Comparison of ENCODE assay signal across 16 cellular contexts in genomic region chr1:49622877-49623276, GRCh38.
DNase-seq lines count a peak whose midpoint lies in the region; ATAC-seq and TF ChIP-seq lines count a peak whose summit lies in the region.
"Had no signal": no experiment of that assay in that cellular context is flagged by ENCODE, and none has a peak within 500 bp of the region (broad histone marks: within the 10 kb centered on the region; RNA-seq: fewer than 3 reads in every experiment).

No MANE protein-coding gene starts in this region.

- no peak overlapping the region for H2AFZ ChIP-seq in SK-N-SH (ENCODE audit: low read depth)

- TF ChIP-seq EP300 in SK-N-SH (IDR thresholded peaks at IDR 0.05; ENCODE audit: borderline replicate concordance in 1 of 2, low read depth in 1 of 2, low read length in 1 of 2), result no peak

- H3K36me3 ChIP-seq in SK-N-SH (replicated peaks in 1 of 2; ENCODE audit: control insufficient read depth in 1 of 2, insufficient read depth in 2 of 2, low read length in 1 of 2) (no peaks in the 10 kb centered on the region), endodermal cell (ENCODE audit: control insufficient read depth, insufficient read depth, low read length) (no peaks in the 10 kb centered on the region)
- H3K36me3 ChIP-seq: BLaER1 treated with 17β-estradiol and CSF1 and Interleukin-3, amounts not matched to agents 10 nM and 100 nM had no signal

- H3K4me3 Mint-ChIP-seq in endodermal cell, result no peak overlapping the region
- H3K4me3 Mint-ChIP-seq in activated naive CD4-positive, alpha-beta T cell treated with anti-CD3 and anti-CD28 coated beads, Interleukin-2, amount 10 ng/mL, durations not matched to agents 7 days and 5 days, result no peak overlapping the region
- H3K4me3 Mint-ChIP-seq: CD4-positive, alpha-beta T cell; CD8-positive, alpha-beta T cell had no signal

- TF ChIP-seq RAD21 in SK-N-SH (IDR thresholded peaks at IDR 0.05; ENCODE audit: low read length), result no peak

- CTCF ChIA-PET in SK-N-SH (lab: Yijun Ruan, JAX), result interaction anchor here (0.7 kb wide), 1 partner anchor 79 kb away, joined by 3 read pairs; no protein-coding TSS in a partner anchor
- CTCF ChIA-PET in activated naive CD4-positive, alpha-beta T cell treated with anti-CD3 and anti-CD28 coated beads, Interleukin-2, amount 10 ng/mL, durations not matched to agents 7 days and 5 days (lab: Charles Lee), result no interaction called here

- no peaks in the 10 kb centered on the region for H3K79me2 ChIP-seq in SK-N-SH (ENCODE audit: insufficient read depth)

- H4K20me1 ChIP-seq in SK-N-SH (ENCODE audit: insufficient read depth), result no peaks in the 10 kb centered on the region
- H4K20me1 ChIP-seq: BLaER1 treated with 17β-estradiol and CSF1 and Interleukin-3, amounts not matched to agents 10 nM and 100 nM had no signal

- H3K27me3 Mint-ChIP-seq in endodermal cell (ENCODE audit: insufficient read depth), result no peaks in the 10 kb centered on the region
- H3K27me3 Mint-ChIP-seq in activated naive CD4-positive, alpha-beta T cell treated with anti-CD3 and anti-CD28 coated beads, Interleukin-2, amount 10 ng/mL, durations not matched to agents 7 days and 5 days, result no peaks in the 10 kb centered on the region
- H3K27me3 Mint-ChIP-seq: CD4-positive, alpha-beta T cell had no signal

- H3K9me3 ChIP-seq in SK-N-SH (no peaks in the 10 kb centered on the region), endodermal cell (ENCODE audit: control insufficient read depth, low read length) (peaks cover 80% of the 10 kb centered on the region)
- H3K9me3 ChIP-seq: Caco-2 had no signal

- 50% methylated on average over 3 of the region's 3 CpGs for WGBS in SK-N-SH (ENCODE audit: low lambda C conversion rate)
- 79 to 89% methylated on average over 2 to 3 of the region's 3 CpGs for WGBS in endodermal cell (ENCODE audit: insufficient coverage in 1 of 2, insufficient read length in 1 of 2), 2 experiments

- H3K36me3 Mint-ChIP-seq in endodermal cell (ENCODE audit: low read depth), result no peaks in the 10 kb centered on the region
- H3K36me3 Mint-ChIP-seq in activated naive CD4-positive, alpha-beta T cell treated with anti-CD3 and anti-CD28 coated beads, Interleukin-2, amount 10 ng/mL, durations not matched to agents 7 days and 5 days, result no peaks in the 10 kb centered on the region
- H3K36me3 Mint-ChIP-seq: CD8-positive, alpha-beta T cell had no signal

- no peaks in the 10 kb centered on the region for H3K27me3 ChIP-seq in SK-N-SH (ENCODE audit: insufficient read depth)
- H3K27me3 ChIP-seq in endodermal cell (ENCODE audit: control insufficient read depth, insufficient read depth, low read length, poor library complexity, severe bottlenecking), result no peaks in the 10 kb centered on the region
- H3K27me3 ChIP-seq: BLaER1 treated with 17β-estradiol and CSF1 and Interleukin-3, amounts not matched to agents 10 nM and 100 nM had no signal

- TF ChIP-seq CTCF in SK-N-SH (IDR thresholded peaks at IDR 0.05) (no peak), endodermal cell (conservative IDR thresholded peaks at IDR 0.05) (no peak)

- POLR2A ChIA-PET in SK-N-SH (lab: Yijun Ruan, JAX), result no interaction called here

- H3K27ac ChIP-seq in SK-N-SH (ENCODE audit: low read depth in 2 of 2, low read length in 1 of 2) (no peak overlapping the region), endodermal cell (ENCODE audit: low read depth, low read length) (no peak overlapping the region)
- H3K27ac ChIP-seq: BLaER1 treated with 17β-estradiol and CSF1 and Interleukin-3, amounts not matched to agents 10 nM and 100 nM; C4-2B had no signal

- H3K4me3 ChIP-seq in SK-N-SH (ENCODE audit: low read depth in 2 of 2, low read length in 1 of 2) (no peak overlapping the region), endodermal cell (ENCODE audit: low read length) (peak overlapping the region; percentile 28)
- H3K4me3 ChIP-seq: BLaER1 treated with 17β-estradiol and CSF1 and Interleukin-3, amounts not matched to agents 10 nM and 100 nM had no signal

- no peak overlapping the region for H3K9ac ChIP-seq in SK-N-SH
- H3K9ac ChIP-seq in endodermal cell (ENCODE audit: extremely low read depth, low read length, poor library complexity, severe bottlenecking), result no peak overlapping the region
- H3K9ac ChIP-seq: BLaER1 treated with 17β-estradiol and CSF1 and Interleukin-3, amounts not matched to agents 10 nM and 100 nM had no signal

- no peaks in the 10 kb centered on the region for H3K4me1 Mint-ChIP-seq in endodermal cell
- no peaks in the 10 kb centered on the region for H3K4me1 Mint-ChIP-seq in activated naive CD4-positive, alpha-beta T cell treated with anti-CD3 and anti-CD28 coated beads, Interleukin-2, amount 10 ng/mL, durations not matched to agents 7 days and 5 days

- no peaks in the 10 kb centered on the region for H3F3A ChIP-seq in SK-N-SH (replicated peaks; ENCODE audit: insufficient read depth)

- DNase-seq in SK-N-DZ (ENCODE audit: low spot score) (peak; percentile 87), SK-N-SH (peak; percentile 9), endodermal cell (no peak), NCI-H1048 (lab: John Stamatoyannopoulos, UW) (no peak)
- no peak for DNase-seq in activated naive CD4-positive, alpha-beta T cell treated with anti-CD3 and anti-CD28 coated beads, Interleukin-2, amount 10 ng/mL, durations not matched to agents 7 days and 5 days
- DNase-seq: 8988T; ACHN; Caco-2; Calu3; CD4-positive, alpha-beta T cell; CD8-positive, alpha-beta T cell; DMS79 treated with DMSO at 0.1 percent for 48 hours; GF-D8 had no signal

- H3K4me1 ChIP-seq in SK-N-SH (ENCODE audit: control insufficient read depth in 1 of 2, insufficient read depth in 2 of 2, low read depth in 1 of 2, low read length in 1 of 2) (peaks cover 0 to 2% of the 10 kb centered on the region in 2 experiments; a peak in 2 of 4 replicates), endodermal cell (ENCODE audit: control insufficient read depth, insufficient read depth, low read length) (no peaks in the 10 kb centered on the region)
- H3K4me1 ChIP-seq: BLaER1 treated with 17β-estradiol and CSF1 and Interleukin-3, amounts not matched to agents 10 nM and 100 nM; Caco-2 had no signal

- ATAC-seq in GM21576 (IDR thresholded peaks at IDR 0.05; ENCODE audit: unreplicated experiment), result no peak
- ATAC-seq: CD8-positive, alpha-beta T cell had no signal

- no peak overlapping the region for H3K4me2 ChIP-seq in SK-N-SH
- H3K4me2 ChIP-seq: BLaER1 treated with 17β-estradiol and CSF1 and Interleukin-3, amounts not matched to agents 10 nM and 100 nM had no signal

- no peak overlapping the region for H3K27ac Mint-ChIP-seq in endodermal cell
- H3K27ac Mint-ChIP-seq in activated naive CD4-positive, alpha-beta T cell treated with anti-CD3 and anti-CD28 coated beads, Interleukin-2, amount 10 ng/mL, durations not matched to agents 7 days and 5 days, result no peak overlapping the region
- H3K27ac Mint-ChIP-seq: CD4-positive, alpha-beta T cell; CD8-positive, alpha-beta T cell had no signal

- peaks cover 87% of the 10 kb centered on the region for H3K9me3 Mint-ChIP-seq in endodermal cell
- H3K9me3 Mint-ChIP-seq in activated naive CD4-positive, alpha-beta T cell treated with anti-CD3 and anti-CD28 coated beads, Interleukin-2, amount 10 ng/mL, durations not matched to agents 7 days and 5 days, result peaks cover 5% of the 10 kb centered on the region

- no peaks in the 10 kb centered on the region for H3K9me2 ChIP-seq in SK-N-SH

TF ChIP-seq in SK-N-SH, 30 proteins besides CTCF, POLR2A, EP300 and RAD21:
- TF ChIP-seq CHD2 (IDR thresholded peaks at IDR 0.05; ENCODE audit: low read length, partially characterized antibody), result peak; percentile 20
- no peak for TF ChIP-seq NRF1 (IDR thresholded peaks at IDR 0.05; ENCODE audit: low read depth, low read length)

Comparison
In these comparisons a context has a peak if more than half of its experiments do, and no peak if none do; other contexts are left out.
1. DNase-seq: peak in SK-N-DZ (single experiment) and SK-N-SH (single experiment); none in endodermal cell (single experiment), activated naive CD4-positive, alpha-beta T cell treated with anti-CD3 and anti-CD28 coated beads, Interleukin-2, amount 10 ng/mL, durations not matched to agents 7 days and 5 days (single experiment) and NCI-H1048 (single experiment).